In the genomic region with DNA sequence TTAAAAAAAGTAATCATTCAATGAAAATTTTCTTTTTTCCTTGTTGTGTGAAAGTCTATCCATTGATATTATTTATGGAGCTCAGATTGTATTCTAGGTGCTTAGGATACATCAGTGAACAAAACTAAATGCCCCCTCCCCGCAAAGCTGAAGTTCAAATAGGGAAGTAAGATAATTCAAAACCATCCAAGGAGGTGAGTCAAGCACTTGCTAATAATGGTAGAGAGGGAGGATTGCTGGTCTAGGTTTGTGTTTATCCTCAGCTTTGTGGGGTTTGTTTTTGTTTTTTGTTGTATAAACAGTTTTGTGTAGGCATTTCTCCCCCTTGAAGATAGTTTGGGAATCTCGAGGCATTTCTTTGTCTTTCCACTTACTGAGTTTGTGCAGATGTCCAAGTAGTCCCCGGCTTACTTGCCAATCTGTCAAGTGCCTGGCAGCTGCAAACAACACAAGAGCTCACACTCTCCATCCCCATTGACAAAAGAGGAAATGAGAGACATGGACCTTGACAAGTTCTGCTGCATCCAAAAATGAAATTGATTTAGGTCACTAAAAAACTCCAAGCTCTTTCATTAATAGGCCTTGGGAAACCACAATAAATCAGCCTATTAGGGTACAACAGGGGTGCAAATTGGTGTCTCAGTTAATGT, we compare ENCODE assay signal across 10 cellular contexts.
DNase-seq lines count a peak whose midpoint lies in the region; ATAC-seq and TF ChIP-seq lines count a peak whose summit lies in the region.
"Had no signal": no experiment of that assay in that cellular context is flagged by ENCODE, and none has a peak within 500 bp of the region (broad histone marks: within the 10 kb centered on the region; RNA-seq: fewer than 3 reads in every experiment).

No MANE protein-coding gene starts in this region.

- peaks cover 17 to 27% (median 18%) of the 10 kb centered on the region in 3 donors for H3K4me1 Mint-ChIP-seq in naive B cell
- peaks cover 5% of the 10 kb centered on the region for H3K4me1 Mint-ChIP-seq in activated naive CD4-positive, alpha-beta T cell treated with anti-CD3 and anti-CD28 coated beads, Interleukin-2, amount 10 ng/mL, durations not matched to agents 7 days and 5 days

- peaks cover 2 to 16% of the 10 kb centered on the region in 2 donors for H3K36me3 Mint-ChIP-seq in naive B cell
- peaks cover under 1% of the 10 kb centered on the region for H3K36me3 Mint-ChIP-seq in activated naive CD4-positive, alpha-beta T cell treated with anti-CD3 and anti-CD28 coated beads, Interleukin-2, amount 10 ng/mL, durations not matched to agents 7 days and 5 days

- H3K4me3 ChIP-seq in GM12865 (ENCODE audit: low read depth, low read length): no peak overlapping the region

- CTCF ChIA-PET in activated naive CD4-positive, alpha-beta T cell treated with anti-CD3 and anti-CD28 coated beads, Interleukin-2, amount 10 ng/mL, durations not matched to agents 7 days and 5 days (lab: Charles Lee): no interaction called here

- ATAC-seq in HG03342 (IDR thresholded peaks at IDR 0.05; ENCODE audit: unreplicated experiment) (peak; percentile 39), naive B cell (ENCODE audit: low read depth in 2 of 2) (peak; percentile 82 to 91), GM21737 (IDR thresholded peaks at IDR 0.05; ENCODE audit: unreplicated experiment) (no peak)
- ATAC-seq in activated CD4-positive, CD25-positive, alpha-beta regulatory T cell treated with anti-CD3 and anti-CD28 coated beads, Interleukin-2, amount 50 U/mL, for 24 hours: no peak
- ATAC-seq: left colon had no signal

- peaks cover 2 to 15% (median 9%) of the 10 kb centered on the region in 7 donors for H3K9me3 Mint-ChIP-seq in naive B cell
- H3K9me3 Mint-ChIP-seq in activated naive CD4-positive, alpha-beta T cell treated with anti-CD3 and anti-CD28 coated beads, Interleukin-2, amount 10 ng/mL, durations not matched to agents 7 days and 5 days: peaks cover under 1% of the 10 kb centered on the region

- peak overlapping the region in 3 of 6 donors; percentile 0 to 51 (median 18) for H3K27ac Mint-ChIP-seq in naive B cell
- H3K27ac Mint-ChIP-seq in activated naive CD4-positive, alpha-beta T cell treated with anti-CD3 and anti-CD28 coated beads, Interleukin-2, amount 10 ng/mL, durations not matched to agents 7 days and 5 days: no peak overlapping the region

- peak; percentile 43 for DNase-seq in GM12865 (ENCODE audit: low read depth)
- peak; percentile 49 for DNase-seq in NOMO-1 treated with DMSO at 0.1 percent for 48 hours (lab: John Stamatoyannopoulos, UW; ENCODE audit: unreplicated experiment)
- DNase-seq in naive B cell: peak; percentile 31
- DNase-seq in activated naive CD4-positive, alpha-beta T cell treated with anti-CD3 and anti-CD28 coated beads, Interleukin-2, amount 10 ng/mL, durations not matched to agents 7 days and 5 days: no peak
- DNase-seq: Caco-2; left colon; stimulated activated CD4-positive, alpha-beta T cell treated with anti-CD3 and anti-CD28 coated beads, Interleukin-15, amount 100 ng/mL, for 24 hours had no signal

- H3K27me3 Mint-ChIP-seq in naive B cell: no peaks in the 10 kb centered on the region
- H3K27me3 Mint-ChIP-seq in activated naive CD4-positive, alpha-beta T cell treated with anti-CD3 and anti-CD28 coated beads, Interleukin-2, amount 10 ng/mL, durations not matched to agents 7 days and 5 days: no peaks in the 10 kb centered on the region

- no peak for TF ChIP-seq CTCF in GM12865 (IDR thresholded peaks at IDR 0.05; ENCODE audit: insufficient read depth, low read depth, low read length, missing control alignments)

- H3K4me3 Mint-ChIP-seq in naive B cell: no peak overlapping the region
- no peak overlapping the region for H3K4me3 Mint-ChIP-seq in activated naive CD4-positive, alpha-beta T cell treated with anti-CD3 and anti-CD28 coated beads, Interleukin-2, amount 10 ng/mL, durations not matched to agents 7 days and 5 days

Comparison
In these comparisons a context has a peak if more than half of its experiments do, and no peak if none do; other contexts are left out.
1. ATAC-seq: peak in HG03342 (single experiment) and naive B cell (2 of 2); none in activated CD4-positive, CD25-positive, alpha-beta regulatory T cell treated with anti-CD3 and anti-CD28 coated beads, Interleukin-2, amount 50 U/mL, for 24 hours (0 of 2) and GM21737 (single experiment).